ENCODE assay signal across 27 cellular contexts in the genomic region with DNA sequence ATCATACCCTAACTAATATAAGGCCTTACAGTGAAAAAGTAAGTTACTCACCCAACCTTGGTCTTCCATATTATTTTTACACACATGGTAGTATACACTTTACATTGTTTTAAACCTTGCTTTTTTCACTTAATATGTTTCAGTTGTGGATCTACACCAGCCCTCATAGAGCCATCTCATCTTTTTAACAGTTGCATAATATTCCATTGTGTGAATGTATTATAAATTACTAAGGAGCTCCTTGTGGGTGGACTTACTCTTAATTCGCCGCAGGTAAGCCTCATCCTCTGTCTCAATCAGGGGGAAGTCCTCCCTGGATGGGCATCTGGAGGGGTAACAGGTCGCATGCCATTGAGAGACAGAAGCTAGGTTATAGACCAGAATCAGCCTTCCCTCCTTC. TPM values are rescaled to one million over a fixed set of nuclear protein-coding genes. Genes with fewer than 3 reads are reported as not detected.
"Had no signal": no experiment of that assay in that cellular context is flagged by ENCODE, and none has a peak within 500 bp of the region (broad histone marks: within the 10 kb centered on the region; RNA-seq: fewer than 3 reads in every experiment).

No MANE protein-coding gene starts in this region.

- H3K27me3 ChIP-seq: esophagus muscularis mucosa, heart right ventricle, neural progenitor cell, spleen, tibial nerve had no signal

- H3K4me3 Mint-ChIP-seq: activated CD4-positive, alpha-beta T cell treated with anti-CD3 and anti-CD28 coated beads, Interleukin-2, amount 10 ng/mL, durations not matched to agents 24 days and 14 days; activated CD8-positive, alpha-beta T cell treated with anti-CD3 and anti-CD28 coated beads, Interleukin-2, amount 10 ng/mL, durations not matched to agents 7 days and 5 days; immature natural killer cell; neural progenitor cell; T-cell had no signal

- H3K27ac ChIP-seq: esophagus muscularis mucosa, heart right ventricle, left ventricle myocardium inferior, neural progenitor cell, parathyroid adenoma, tibial nerve had no signal

- H3K9ac ChIP-seq: neural progenitor cell, parathyroid adenoma had no signal

- H3K4me1 Mint-ChIP-seq: immature natural killer cell, neural progenitor cell had no signal

- FAIRE-seq: bronchial epithelial cell, endothelial cell of umbilical vein, urothelium cell line had no signal

- H3K4me1 ChIP-seq: esophagus muscularis mucosa, neural progenitor cell, parathyroid adenoma, tibial nerve had no signal

- H3K27ac Mint-ChIP-seq: activated CD4-positive, alpha-beta T cell treated with anti-CD3 and anti-CD28 coated beads, Interleukin-2, amount 10 ng/mL, durations not matched to agents 24 days and 14 days; activated CD8-positive, alpha-beta T cell treated with anti-CD3 and anti-CD28 coated beads, Interleukin-2, amount 10 ng/mL, durations not matched to agents 7 days and 5 days; neural progenitor cell had no signal

- H3K79me2 ChIP-seq: parathyroid adenoma had no signal

- H3K27me3 Mint-ChIP-seq: activated CD4-positive, alpha-beta T cell treated with anti-CD3 and anti-CD28 coated beads, Interleukin-2, amount 10 ng/mL, durations not matched to agents 24 days and 14 days; T-cell had no signal

- H3K9me3 Mint-ChIP-seq: activated CD4-positive, alpha-beta T cell treated with anti-CD3 and anti-CD28 coated beads, Interleukin-2, amount 10 ng/mL, durations not matched to agents 24 days and 14 days; immature natural killer cell; neural progenitor cell; T-cell had no signal

- H3K9me3 ChIP-seq: esophagus muscularis mucosa, heart right ventricle, left ventricle myocardium inferior, spleen, tibial nerve had no signal

- ATAC-seq: activated CD8-positive, alpha-beta T cell treated with anti-CD3 and anti-CD28 coated beads, Interleukin-2, amount 10 ng/mL, durations not matched to agents 7 days and 5 days; heart right ventricle; SK-N-SH treated with all-trans-retinoic acid at 6 μM for 48 hours; T-cell had no signal

- H2AFZ ChIP-seq: neural progenitor cell, parathyroid adenoma had no signal

- DNase-seq: activated CD4-positive, alpha-beta T cell treated with anti-CD3 and anti-CD28 coated beads, Interleukin-2, amount 10 ng/mL, durations not matched to agents 24 days and 14 days; activated CD4-positive, CD25-positive, alpha-beta regulatory T cell; activated CD8-positive, alpha-beta T cell treated with anti-CD3 and anti-CD28 coated beads, Interleukin-2, amount 10 ng/mL, durations not matched to agents 7 days and 5 days; activated gamma-delta T cell treated with Interleukin-2 at 50 U/mL for 16 hours; cerebellar nuclear complex; cortex of kidney; effector CD8-positive, alpha-beta T cell; heart right ventricle; immature natural killer cell; kidney glomerular epithelial cell; left ventricle myocardium inferior; mammary epithelial cell; stimulated activated CD4-positive, alpha-beta T cell treated with anti-CD3 and anti-CD28 coated beads, Interleukin-4, amount 100 ng/mL, for 4 hours; stimulated activated naive CD4-positive, alpha-beta T cell treated with Interleukin-2 at 50 U/mL for 16 hours; T-cell; T-helper 9 cell had no signal

- H3K4me3 ChIP-seq: esophagus muscularis mucosa, heart right ventricle, left ventricle myocardium inferior, neural progenitor cell, spleen, tibial nerve had no signal

- H3K4me2 ChIP-seq: neural progenitor cell had no signal

RNA-seq across cellular contexts. Expression of a gene that starts 13.2 kb away (rescaled TPM):
- total RNA-seq: activated CD4-positive, alpha-beta T cell treated with anti-CD3 and anti-CD28 coated beads, Interleukin-2, amount 10 ng/mL, durations not matched to agents 24 days and 14 days; activated CD8-positive, alpha-beta T cell treated with anti-CD3 and anti-CD28 coated beads, Interleukin-2, amount 10 ng/mL, durations not matched to agents 7 days and 5 days; bronchial epithelial cell; endothelial cell of umbilical vein; esophagus muscularis mucosa; heart right ventricle; left ventricle myocardium inferior; mammary epithelial cell; myocyte; renal cortical epithelial cell; T-cell; tibial nerve had no signal
- polyA plus RNA-seq: endothelial cell of umbilical vein had no signal
